In the genomic region with DNA sequence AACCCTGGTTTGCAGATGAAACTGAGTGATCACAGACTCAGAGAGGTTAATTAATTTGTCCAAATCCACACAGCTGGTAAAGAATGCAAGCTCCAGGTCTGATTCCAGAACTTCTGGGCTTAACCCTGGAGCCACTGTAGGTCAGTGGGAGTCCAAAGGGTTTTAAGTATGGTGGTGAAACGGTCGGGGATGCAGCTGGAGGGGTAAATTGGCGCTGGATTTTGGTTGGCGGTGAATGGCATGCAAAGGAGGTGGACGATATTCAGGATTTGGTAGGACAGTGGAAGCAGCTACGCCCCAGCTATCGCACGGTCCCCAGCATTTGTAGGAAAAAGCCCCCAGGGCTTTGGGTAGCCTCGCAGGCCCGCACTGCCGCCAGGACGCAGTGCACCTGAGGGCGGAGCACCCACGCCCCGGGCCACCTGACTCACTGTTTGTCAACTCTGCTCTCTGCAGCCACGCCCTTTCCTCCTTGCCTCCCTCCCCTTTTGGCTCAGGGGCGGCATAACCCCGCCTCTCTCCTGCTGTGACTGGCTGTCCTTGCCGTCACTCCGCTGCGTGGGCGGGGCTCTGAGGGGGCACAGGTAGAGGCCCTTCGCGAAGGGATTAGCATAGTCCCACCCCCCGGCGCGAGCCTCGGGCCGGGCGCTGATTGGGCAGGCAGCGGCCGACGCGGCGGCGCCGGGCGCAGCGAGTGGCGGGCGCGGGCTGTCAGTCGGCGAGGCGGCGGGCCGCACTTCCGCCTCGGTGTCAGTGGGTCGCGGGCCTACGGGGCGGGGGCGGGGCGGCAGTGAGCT, we compare ENCODE assay signal across 8 cellular contexts. TPM values are rescaled to one million over a fixed set of nuclear protein-coding genes. Genes with fewer than 3 reads are reported as not detected.
A peak's percentile ranks its signal among the peaks of the same experiment; 100 is the strongest.
DNase-seq lines count a peak whose midpoint lies in the region; ATAC-seq, FAIRE-seq and TF ChIP-seq lines count a peak whose summit lies in the region.

A gene (plus strand): TSS at position 750 of the 797 bp plus-strand sequence. CDS start 17,664 bp downstream, outside the sequence.

- H3K9me3 ChIP-seq in OCI-LY7 (ENCODE audit: low read length), result no peaks in the 10 kb centered on the region
- no peaks in the 10 kb centered on the region for H3K9me3 ChIP-seq in endothelial cell of umbilical vein (replicated peaks; ENCODE audit: control insufficient read depth, insufficient read depth, low read length)
- H3K9me3 ChIP-seq in mononuclear cell (ENCODE audit: low read depth, low read length), result no peaks in the 10 kb centered on the region

- dilution Hi-C loops in endothelial cell of umbilical vein (cut with MboI; ENCODE audit: extremely low pct_ligation_motif_present, low sequenced_read_pairs), result no loop called here

- H3K4me2 ChIP-seq in OCI-LY7 (ENCODE audit: low read length) (peak within 1 kb of the TSS; percentile 99), endothelial cell of umbilical vein (ENCODE audit: insufficient read depth, low read length) (peak within 1 kb of the TSS; percentile 36)

- H3K27ac ChIP-seq in OCI-LY7 (ENCODE audit: low read depth, low read length, poor library complexity, severe bottlenecking) (peak within 1 kb of the TSS; percentile 6), endothelial cell of umbilical vein (ENCODE audit: insufficient read depth, low read depth, low read length) (no peak within 1 kb of the TSS)

- FAIRE-seq in endothelial cell of umbilical vein (lab: Jason Lieb, UNC), result peak; percentile 99

- TF ChIP-seq POLR2A in endothelial cell of umbilical vein (IDR thresholded peaks at IDR 0.05; ENCODE audit: low read depth, low read length), result no peak

- H2AFZ ChIP-seq in OCI-LY7 (ENCODE audit: low read length), result peak within 1 kb of the TSS; percentile 43; the same call in 1 of the 2 replicates
- peak within 1 kb of the TSS; percentile 37 for H2AFZ ChIP-seq in endothelial cell of umbilical vein (ENCODE audit: low read depth, low read length)

- H3K9me1 ChIP-seq in endothelial cell of umbilical vein (replicated peaks; ENCODE audit: control insufficient read depth, extremely low read depth, insufficient read depth, low read length), result no peaks in the 10 kb centered on the region

- DNase-seq in D341Med (ENCODE audit: low spot score) (peak; percentile 100), HuH-7.5 (ENCODE audit: low spot score) (peak; percentile 100), OCI-LY7 (ENCODE audit: low spot score) (peak; percentile 98), activated T-cell treated with anti-CD3 and anti-CD28 coated beads for 1 hour (ENCODE audit: low read depth) (peak; percentile 100), endothelial cell of umbilical vein (ENCODE audit: low read depth, low spot score) (peak; percentile 99)
- peak; percentile 99 to 100 for DNase-seq in stimulated activated CD8-positive, alpha-beta memory T cell treated with anti-CD3 and anti-CD28 coated beads, Interleukin-4, amount 100 ng/mL, for 1 hour (ENCODE audit: low read depth in 2 of 2, low spot score in 1 of 2)

- H3K4me3 ChIP-seq in OCI-LY7 (ENCODE audit: low read depth, low read length, poor library complexity, severe bottlenecking) (peak within 1 kb of the TSS; percentile 80), endothelial cell of umbilical vein (replicated peaks in 1 of 3; ENCODE audit: insufficient read depth in 1 of 3, low read depth in 1 of 3, low read length in 3 of 3) (peak within 1 kb of the TSS in 2 of 3 experiments; percentile 20 to 74), mononuclear cell (ENCODE audit: low read length) (peak within 1 kb of the TSS; percentile 48)

- H3K79me2 ChIP-seq in OCI-LY7 (ENCODE audit: insufficient read depth, low read depth, low read length), result 0 out of 2 replicates have a peak, but pooled peaks cover 4% of the 10 kb centered on the region
- peaks cover 3% of the 10 kb centered on the region for H3K79me2 ChIP-seq in endothelial cell of umbilical vein (ENCODE audit: control insufficient read depth, insufficient read depth, low read length)

- CTCF ChIA-PET in OCI-LY7 (lab: Charles Lee; ENCODE audit: unreplicated experiment), result no interaction called here
- CTCF ChIA-PET in endothelial cell of umbilical vein (lab: Charles Lee), result no interaction called here

- TF ChIP-seq CTCF in OCI-LY7 (conservative IDR thresholded peaks at IDR 0.05; ENCODE audit: low read length) (no peak), endothelial cell of umbilical vein (IDR thresholded peaks at IDR 0.05; ENCODE audit: extremely low read depth in 1 of 2, insufficient read depth in 1 of 2, low read depth in 1 of 2, low read length in 2 of 2) (no peak)

- BruUV-seq in OCI-LY7 (replicated peaks; lab: Mats Ljungman, UMichigan) (no TSS peak), endothelial cell of umbilical vein (replicated peaks; lab: Mats Ljungman, UMichigan) (no TSS peak)

- intact Hi-C loops in OCI-LY7 (cut with micrococcal nuclease; ENCODE audit: unreplicated experiment) (loop anchor here (1.0 kb wide), 1 partner anchor 64 kb away; a partner anchor contains a TSS), endothelial cell of umbilical vein (cut with micrococcal nuclease) (loop anchor here (1.0 to 2.0 kb wide), 5 partner anchors 18 to 149 kb away; a partner anchor contains a TSS)

- ATAC-seq in GM21526 (IDR thresholded peaks at IDR 0.05; ENCODE audit: low FRiP score, unreplicated experiment), result peak; percentile 94

- no peaks in the 10 kb centered on the region for H3K9me2 ChIP-seq in OCI-LY7 (ENCODE audit: insufficient read depth, low read length)

- no peaks in the 10 kb centered on the region for H3K36me3 ChIP-seq in OCI-LY7 (ENCODE audit: insufficient read depth, low read length)
- H3K36me3 ChIP-seq in endothelial cell of umbilical vein (ENCODE audit: control insufficient read depth in 2 of 2, extremely low read depth in 1 of 2, insufficient read depth in 2 of 2, low read length in 2 of 2), result no peaks in the 10 kb centered on the region

- no peak within 1 kb of the TSS for H3K9ac ChIP-seq in endothelial cell of umbilical vein (replicated peaks; ENCODE audit: extremely low read depth, insufficient read depth, low read length)

- H4K20me1 ChIP-seq in OCI-LY7 (ENCODE audit: insufficient read depth, low read length), result no peaks in the 10 kb centered on the region
- H4K20me1 ChIP-seq in endothelial cell of umbilical vein (replicated peaks; ENCODE audit: control insufficient read depth, extremely low read depth, insufficient read depth, low read length), result no peaks in the 10 kb centered on the region

- H3K4me1 ChIP-seq in OCI-LY7 (ENCODE audit: insufficient read depth, low read length, poor library complexity, severe bottlenecking), result peaks cover 15% of the 10 kb centered on the region
- H3K4me1 ChIP-seq in endothelial cell of umbilical vein (ENCODE audit: control insufficient read depth, extremely low read depth, insufficient read depth, low read length), result peaks cover 5% of the 10 kb centered on the region
- peaks cover 41% of the 10 kb centered on the region for H3K4me1 ChIP-seq in mononuclear cell (ENCODE audit: insufficient read depth, low read length)

- H3K27me3 ChIP-seq in endothelial cell of umbilical vein (ENCODE audit: control insufficient read depth in 2 of 2, insufficient read depth in 2 of 2, low read length in 2 of 2) (no peaks in the 10 kb centered on the region), mononuclear cell (ENCODE audit: insufficient read depth, low read length) (no peaks in the 10 kb centered on the region)

- POLR2A ChIA-PET in OCI-LY7 (lab: Charles Lee), result no interaction called here
- POLR2A ChIA-PET in endothelial cell of umbilical vein (lab: Charles Lee), result no interaction called here

TF ChIP-seq in endothelial cell of umbilical vein, 7 proteins besides CTCF, POLR2A, EP300 and RAD21:
- TF ChIP-seq POLR2AphosphoS5 (IDR thresholded peaks at IDR 0.05; ENCODE audit: insufficient read depth, low read depth, low read length) (peak; percentile 20), MYC (IDR thresholded peaks at IDR 0.05; ENCODE audit: low read depth, low read length) (no peak)

RNA-seq across cellular contexts. Expression of the gene that starts here (rescaled TPM):
- total RNA-seq in OCI-LY7 (2014; rRNA removed; shearing (Covaris generic)), result 17.2 and 20.7 TPM in 2 replicates
- total RNA-seq in OCI-LY7 (2022) (40.0 and 44.8 TPM in 2 replicates), endothelial cell of umbilical vein (32.7 and 33.0 TPM in 2 replicates), mononuclear cell (36.0 TPM)
- polyA plus RNA-seq in endothelial cell of umbilical vein, result 10.5 and 13.1 TPM in 2 replicates
- polyA plus RNA-seq in endothelial cell of umbilical vein (2011; cell fraction: cytosol; rRNA removed), result 11.1 and 11.5 TPM in 2 replicates
- polyA plus RNA-seq in endothelial cell of umbilical vein (2011; cell fraction: nucleus; rRNA removed), result 43.1 and 57.0 TPM in 2 replicates
- polyA plus RNA-seq in endothelial cell of umbilical vein (2012), result 19.7 and 21.3 TPM in 2 replicates
- 54.3 and 61.9 TPM in 2 replicates for polyA minus RNA-seq in endothelial cell of umbilical vein
- polyA minus RNA-seq in endothelial cell of umbilical vein (2011; cell fraction: cytosol; rRNA and poly(A)+ RNA removed), result 8.5 TPM
- polyA minus RNA-seq in endothelial cell of umbilical vein (2011; cell fraction: nucleus; rRNA and poly(A)+ RNA removed), result 27.6 and 40.9 TPM in 2 replicates
